In genomic region chr9:80775515-80775914, GRCh38 we compare ENCODE assay signal across 25 cellular contexts.
DNase-seq lines count a peak whose midpoint lies in the region; ATAC-seq and TF ChIP-seq lines count a peak whose summit lies in the region.
"Had no signal": no experiment of that assay in that cellular context is flagged by ENCODE, and none has a peak within 500 bp of the region (broad histone marks: within the 10 kb centered on the region; RNA-seq: fewer than 3 reads in every experiment).

No MANE protein-coding gene starts in this region.

- H3K9me3 Mint-ChIP-seq in osteocyte (ENCODE audit: unreplicated experiment) (no peaks in the 10 kb centered on the region), nephron progenitor cell (peaks cover 6% of the 10 kb centered on the region)
- H3K9me3 Mint-ChIP-seq: GM23338 had no signal

- no peaks in the 10 kb centered on the region for H3K36me3 ChIP-seq in fibroblast of lung (ENCODE audit: control insufficient read depth, insufficient read depth, low read length)
- H3K36me3 ChIP-seq: heart left ventricle, left ventricle myocardium inferior, prostate gland had no signal

- no peak overlapping the region for H3K4me3 ChIP-seq in fibroblast of lung (replicated peaks in 1 of 4; ENCODE audit: control extremely low read depth in 1 of 4, insufficient read depth in 1 of 4, low read depth in 3 of 4, low read length in 4 of 4)
- H3K4me3 ChIP-seq: A549, coronary artery, GM23338, heart left ventricle, left ventricle myocardium inferior, PC-9, prostate gland had no signal

- H3K9me3 ChIP-seq in fibroblast of lung (ENCODE audit: control insufficient read depth, insufficient read depth, low read depth, low read length), result no peaks in the 10 kb centered on the region
- H3K9me3 ChIP-seq: A549, Caco-2, prostate gland had no signal

- H3K9ac ChIP-seq in fibroblast of lung (ENCODE audit: insufficient read depth, low read length), result no peak overlapping the region

- no peak overlapping the region for H3K27ac ChIP-seq in fibroblast of lung (ENCODE audit: insufficient read depth, low read length)
- H3K27ac ChIP-seq: A549, coronary artery, heart left ventricle, left ventricle myocardium inferior, PC-9, prostate gland had no signal

- no peaks in the 10 kb centered on the region for H4K20me1 ChIP-seq in fibroblast of lung (ENCODE audit: control insufficient read depth, extremely low read depth, insufficient read depth, low read length)

- peak overlapping the region; percentile 9 for H3K27ac Mint-ChIP-seq in osteocyte (ENCODE audit: unreplicated experiment)
- no peak overlapping the region for H3K27ac Mint-ChIP-seq in nephron progenitor cell
- H3K27ac Mint-ChIP-seq: activated CD4-positive, alpha-beta memory T cell treated with anti-CD3 and anti-CD28 coated beads, Interleukin-2, amount 10 ng/mL, durations not matched to agents 7 days and 5 days; GM23338; T-cell had no signal

- TF ChIP-seq CTCF in fibroblast of lung (conservative IDR thresholded peaks at IDR 0.05 in 1 of 2, IDR thresholded peaks at IDR 0.05 in 1 of 2; ENCODE audit: low read depth in 1 of 2, low read length in 2 of 2) (no peak), osteocyte (IDR thresholded peaks at IDR 0.05) (no peak), nephron progenitor cell (IDR thresholded peaks at IDR 0.05) (no peak)

- H3K27me3 Mint-ChIP-seq in osteocyte (ENCODE audit: unreplicated experiment), result no peaks in the 10 kb centered on the region
- no peaks in the 10 kb centered on the region for H3K27me3 Mint-ChIP-seq in nephron progenitor cell (ENCODE audit: low read depth, poor library complexity)
- H3K27me3 Mint-ChIP-seq: activated CD4-positive, alpha-beta memory T cell treated with anti-CD3 and anti-CD28 coated beads, Interleukin-2, amount 10 ng/mL, durations not matched to agents 7 days and 5 days; T-cell had no signal

- no peaks in the 10 kb centered on the region for H3K27me3 ChIP-seq in fibroblast of lung (ENCODE audit: control insufficient read depth, insufficient read depth, low read length)
- H3K27me3 ChIP-seq: heart left ventricle had no signal

- ATAC-seq in GM18502 (IDR thresholded peaks at IDR 0.05; ENCODE audit: poor library complexity, unreplicated experiment), result no peak
- ATAC-seq: A549; activated CD4-positive, CD25-positive, alpha-beta regulatory T cell treated with anti-CD3 and anti-CD28 coated beads, Interleukin-2, amount 50 U/mL, for 24 hours; GM23338; heart left ventricle; T-cell had no signal

- H3K4me1 ChIP-seq in fibroblast of lung (ENCODE audit: control insufficient read depth, extremely low read depth, insufficient read depth, low read length), result peaks cover 2% of the 10 kb centered on the region
- H3K4me1 ChIP-seq: A549, Caco-2, heart left ventricle, left ventricle myocardium inferior, prostate gland had no signal

- H3K4me3 Mint-ChIP-seq in osteocyte (ENCODE audit: unreplicated experiment) (no peak overlapping the region), nephron progenitor cell (no peak overlapping the region)
- H3K4me3 Mint-ChIP-seq: activated CD4-positive, alpha-beta memory T cell treated with anti-CD3 and anti-CD28 coated beads, Interleukin-2, amount 10 ng/mL, durations not matched to agents 7 days and 5 days; GM23338; T-cell had no signal

- H2AFZ ChIP-seq in fibroblast of lung (ENCODE audit: low read length), result no peak overlapping the region
- H2AFZ ChIP-seq: GM23338, PC-9 had no signal

- H3K36me3 Mint-ChIP-seq in osteocyte (ENCODE audit: unreplicated experiment) (no peaks in the 10 kb centered on the region), nephron progenitor cell (ENCODE audit: low read depth) (no peaks in the 10 kb centered on the region)
- H3K36me3 Mint-ChIP-seq: T-cell had no signal

- no peaks in the 10 kb centered on the region for H3K79me2 ChIP-seq in fibroblast of lung (ENCODE audit: control insufficient read depth, insufficient read depth, low read length)

- H3K4me1 Mint-ChIP-seq in osteocyte (ENCODE audit: unreplicated experiment), result peaks cover 7% of the 10 kb centered on the region
- peaks cover 5% of the 10 kb centered on the region for H3K4me1 Mint-ChIP-seq in nephron progenitor cell
- H3K4me1 Mint-ChIP-seq: activated CD4-positive, alpha-beta memory T cell treated with anti-CD3 and anti-CD28 coated beads, Interleukin-2, amount 10 ng/mL, durations not matched to agents 7 days and 5 days; GM23338; T-cell had no signal

- DNase-seq in NCI-H2171 treated with DMSO at 0.1 percent for 48 hours (lab: John Stamatoyannopoulos, UW) (peak; percentile 33), NCI-H2171 (lab: John Stamatoyannopoulos, UW) (no peak), NCI-H2227 treated with DMSO at 0.1 percent for 48 hours (lab: John Stamatoyannopoulos, UW) (peak; percentile 8), fibroblast of lung (ENCODE audit: low read depth in 2 of 2) (peak; percentile 22 to 23), osteocyte (ENCODE audit: extremely low spot score, unreplicated experiment) (no peak), nephron progenitor cell (no peak), NCI-H526 (lab: John Stamatoyannopoulos, UW) (no peak)
- DNase-seq: activated CD4-positive, alpha-beta memory T cell treated with anti-CD3 and anti-CD28 coated beads, Interleukin-2, amount 10 ng/mL, durations not matched to agents 7 days and 5 days; activated gamma-delta T cell treated with Interleukin-2 at 50 U/mL for 16 hours; Caco-2; heart left ventricle; left ventricle myocardium inferior; MM.1S; NCI-H1694; NCI-H526 treated with DMSO at 0.1 percent for 48 hours; PC-9; SHP77 treated with DMSO at 0.1 percent for 48 hours; stimulated activated CD4-positive, alpha-beta T cell treated with anti-CD3 and anti-CD28 coated beads, Interleukin-1b, Interleukin-23, amount 100 ng/mL, for 48 hours; T-cell had no signal

- H3K4me2 ChIP-seq in fibroblast of lung (ENCODE audit: extremely low read depth, insufficient read depth, low read length), result no peak overlapping the region
- H3K4me2 ChIP-seq: A549, GM23338, PC-9 had no signal

Comparison
In these comparisons a context has a peak if more than half of its experiments do, and no peak if none do; other contexts are left out.
1. DNase-seq: peak in NCI-H2171 treated with DMSO at 0.1 percent for 48 hours (single experiment), NCI-H2227 treated with DMSO at 0.1 percent for 48 hours (single experiment) and fibroblast of lung (2 of 2); none in NCI-H2171 (single experiment), osteocyte (single experiment), nephron progenitor cell (single experiment) and NCI-H526 (0 of 2).